Comparison of ENCODE assay signal across 18 cellular contexts in the genomic region with DNA sequence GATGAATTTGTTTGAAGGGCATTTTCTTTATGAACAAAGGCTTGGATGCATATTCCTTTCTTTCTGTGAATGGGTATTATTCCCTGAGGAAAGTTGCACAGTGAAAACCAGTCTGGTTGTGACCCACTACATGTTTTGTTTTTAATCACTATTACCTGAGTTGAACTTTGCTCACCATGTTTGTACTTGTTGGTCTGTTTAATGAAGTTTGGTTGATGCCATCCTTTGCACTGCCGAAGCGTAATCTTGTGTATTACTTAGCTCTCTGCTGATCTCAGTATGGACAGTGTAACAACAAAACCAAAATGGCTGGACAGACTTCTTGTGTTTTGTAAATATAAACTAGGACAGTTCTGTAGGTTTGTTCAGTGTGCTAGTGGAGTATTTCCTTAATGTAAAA. TPM values are rescaled to one million over a fixed set of nuclear protein-coding genes. Genes with fewer than 3 reads are reported as not detected.
A peak's percentile ranks its signal among the peaks of the same experiment; 100 is the strongest.
DNase-seq lines count a peak whose midpoint lies in the region; ATAC-seq, FAIRE-seq and TF ChIP-seq lines count a peak whose summit lies in the region.
"Had no signal": no experiment of that assay in that cellular context is flagged by ENCODE, and none has a peak within 500 bp of the region (broad histone marks: within the 10 kb centered on the region; RNA-seq: fewer than 3 reads in every experiment).

No MANE protein-coding gene starts in this region.

- H2AFZ ChIP-seq in astrocyte (ENCODE audit: low read depth, low read length) (no peak overlapping the region), mesenchymal stem cell (ENCODE audit: low read depth, low read length) (no peak overlapping the region)

- no peak overlapping the region for H2BK15ac ChIP-seq in mesenchymal stem cell (ENCODE audit: low read depth, poor library complexity, severe bottlenecking)

- no peak overlapping the region for H4K8ac ChIP-seq in mesenchymal stem cell (ENCODE audit: low read length)

- DNase-seq in MCF 10A (ENCODE audit: unreplicated experiment) (no peak), breast epithelium (ENCODE audit: low spot score in 2 of 2) (no peak), astrocyte (ENCODE audit: low read depth) (no peak), mesenchymal stem cell (no peak), COLO668 (lab: John Stamatoyannopoulos, UW; ENCODE audit: unreplicated experiment) (no peak)
- no peak for DNase-seq in activated CD4-positive, alpha-beta T cell treated with anti-CD3 and anti-CD28 coated beads for 36 hours
- DNase-seq: C1 segment of cervical spinal cord; DMS79 treated with DMSO at 0.1 percent for 48 hours; HCEC 1CT; NCI-H1105; NCI-H2081; NCI-H510A; NCI-H748 treated with DMSO at 0.1 percent for 48 hours; NK-92 treated with Interleukin-12 subunit alpha and Interleukin-12 subunit beta, amount 100 ng/mL, for 24 hours had no signal

- H3K4me1 Mint-ChIP-seq in MCF 10A (ENCODE audit: insufficient read depth, unreplicated experiment) (peaks cover 18% of the 10 kb centered on the region), astrocyte (ENCODE audit: low read depth, unreplicated experiment) (peaks cover 42% of the 10 kb centered on the region)
- peaks cover 23% of the 10 kb centered on the region for H3K4me1 Mint-ChIP-seq in activated CD4-positive, alpha-beta T cell treated with anti-CD3 and anti-CD28 coated beads for 36 hours

- no peak overlapping the region for H2BK12ac ChIP-seq in mesenchymal stem cell (ENCODE audit: low read length in 2 of 2)

- H3K27me3 ChIP-seq in breast epithelium: no peaks in the 10 kb centered on the region
- no peaks in the 10 kb centered on the region for H3K27me3 ChIP-seq in astrocyte (ENCODE audit: insufficient read depth, low read length)
- H3K27me3 ChIP-seq in mesenchymal stem cell (ENCODE audit: control insufficient read depth in 1 of 2, insufficient read depth in 1 of 2, low read length in 2 of 2): no peaks in the 10 kb centered on the region

- H3K4me3 Mint-ChIP-seq in MCF 10A (ENCODE audit: unreplicated experiment) (no peak overlapping the region), astrocyte (ENCODE audit: unreplicated experiment) (no peak overlapping the region)
- H3K4me3 Mint-ChIP-seq in activated CD4-positive, alpha-beta T cell treated with anti-CD3 and anti-CD28 coated beads for 36 hours: no peak overlapping the region

- POLR2A ChIA-PET in MCF 10A (lab: Yijun Ruan, JAX): interaction anchor here (0.8 kb wide), 1 partner anchor 37 kb away, joined by 3 read pairs; no protein-coding TSS in a partner anchor
- POLR2A ChIA-PET in activated CD4-positive, alpha-beta T cell treated with anti-CD3 and anti-CD28 coated beads for 36 hours (lab: Charles Lee): no interaction called here

- intact Hi-C loops in MCF 10A (cut with micrococcal nuclease) (no loop called here), breast epithelium (cut with DNase I; ENCODE audit: low total_unique reads) (no loop called here)
- intact Hi-C loops in activated CD4-positive, alpha-beta T cell treated with anti-CD3 and anti-CD28 coated beads for 36 hours (cut with DNase I, micrococcal nuclease): no loop called here

- TF ChIP-seq POLR2A in breast epithelium (IDR thresholded peaks at IDR 0.05): no peak

- no peak for FAIRE-seq in astrocyte (lab: Jason Lieb, UNC)
- FAIRE-seq: A204.1 had no signal

- H2BK5ac ChIP-seq in mesenchymal stem cell (ENCODE audit: low read depth, low read length, poor library complexity, severe bottlenecking): no peak overlapping the region

- H3K4ac ChIP-seq in mesenchymal stem cell (ENCODE audit: low read depth in 1 of 2, low read length in 2 of 2): no peak overlapping the region

- H4K91ac ChIP-seq in mesenchymal stem cell (ENCODE audit: low read length): no peak overlapping the region

- BruUV-seq in MCF 10A (replicated peaks; lab: Mats Ljungman, UMichigan): TSS peak; percentile 3

- H3K36me3 ChIP-seq in breast epithelium (no peaks in the 10 kb centered on the region), astrocyte (ENCODE audit: insufficient read depth, low read length) (peaks cover 42% of the 10 kb centered on the region), mesenchymal stem cell (ENCODE audit: control insufficient read depth in 1 of 2, insufficient read depth in 2 of 2, low read depth in 1 of 2, low read length in 2 of 2) (peaks cover 29 to 76% of the 10 kb centered on the region in 2 experiments)

- H2BK120ac ChIP-seq in mesenchymal stem cell (ENCODE audit: low read depth, low read length): no peak overlapping the region

- peaks cover 3% of the 10 kb centered on the region for H3K79me1 ChIP-seq in mesenchymal stem cell (replicated peaks; ENCODE audit: low read length, poor library complexity, severe bottlenecking)

- ATAC-seq in GM21367 (IDR thresholded peaks at IDR 0.05; ENCODE audit: unreplicated experiment) (no peak), HG03354 (IDR thresholded peaks at IDR 0.05; ENCODE audit: poor library complexity, severe bottlenecking, unreplicated experiment) (no peak)
- ATAC-seq in activated CD4-positive, alpha-beta T cell treated with anti-CD3 and anti-CD28 coated beads for 36 hours: no peak
- ATAC-seq: Right ventricle myocardium inferior had no signal

- no peak overlapping the region for H3K18ac ChIP-seq in mesenchymal stem cell (ENCODE audit: low read depth in 1 of 2, low read length in 2 of 2)

- H3K9me3 Mint-ChIP-seq in MCF 10A (ENCODE audit: unreplicated experiment) (no peaks in the 10 kb centered on the region), astrocyte (ENCODE audit: unreplicated experiment) (no peaks in the 10 kb centered on the region)
- H3K9me3 Mint-ChIP-seq in activated CD4-positive, alpha-beta T cell treated with anti-CD3 and anti-CD28 coated beads for 36 hours (ENCODE audit: low read depth): no peaks in the 10 kb centered on the region

- WGBS in mesenchymal stem cell: 100% methylated on average over 2 of the region's 2 CpGs

- H3K9me3 ChIP-seq in breast epithelium (no peaks in the 10 kb centered on the region), astrocyte (ENCODE audit: insufficient read depth, low read depth, low read length) (no peaks in the 10 kb centered on the region), mesenchymal stem cell (ENCODE audit: control insufficient read depth, low read length) (no peaks in the 10 kb centered on the region)

- H3K79me2 ChIP-seq in astrocyte (ENCODE audit: insufficient read depth, low read length): no peaks in the 10 kb centered on the region

- H3K9ac ChIP-seq in astrocyte (ENCODE audit: low read length) (no peak overlapping the region), mesenchymal stem cell (ENCODE audit: low read length) (no peak overlapping the region)

- H3K4me1 ChIP-seq in breast epithelium (no peaks in the 10 kb centered on the region), astrocyte (ENCODE audit: insufficient read depth, low read length) (peaks cover 9% of the 10 kb centered on the region), mesenchymal stem cell (ENCODE audit: control insufficient read depth, insufficient read depth, low read depth, low read length) (peaks cover 11% of the 10 kb centered on the region)

- no peak overlapping the region for H3K4me2 ChIP-seq in astrocyte (ENCODE audit: low read length)
- H3K4me2 ChIP-seq in mesenchymal stem cell (ENCODE audit: low read length, poor library complexity, severe bottlenecking): no peak overlapping the region

- H3K27me3 Mint-ChIP-seq in MCF 10A (ENCODE audit: insufficient read depth, unreplicated experiment) (no peaks in the 10 kb centered on the region), astrocyte (ENCODE audit: low read depth, unreplicated experiment) (no peaks in the 10 kb centered on the region)
- no peaks in the 10 kb centered on the region for H3K27me3 Mint-ChIP-seq in activated CD4-positive, alpha-beta T cell treated with anti-CD3 and anti-CD28 coated beads for 36 hours

- H3K27ac ChIP-seq in breast epithelium: no peak overlapping the region
- no peak overlapping the region for H3K27ac ChIP-seq in astrocyte (ENCODE audit: low read depth, low read length)
- H3K27ac ChIP-seq in mesenchymal stem cell (ENCODE audit: low read length, poor library complexity, severe bottlenecking): peak overlapping the region; percentile 68

- H3K4me3 ChIP-seq in breast epithelium: no peak overlapping the region
- no peak overlapping the region for H3K4me3 ChIP-seq in astrocyte (ENCODE audit: insufficient read depth, low read depth, low read length)
- H3K4me3 ChIP-seq in mesenchymal stem cell (ENCODE audit: insufficient read depth in 1 of 2, low read depth in 1 of 2, low read length in 2 of 2): no peak overlapping the region

- TF ChIP-seq CTCF in MCF 10A (IDR thresholded peaks at IDR 0.05; ENCODE audit: unreplicated experiment): no peak
- TF ChIP-seq CTCF in breast epithelium (IDR thresholded peaks at IDR 0.05): no peak
- no peak for TF ChIP-seq CTCF in astrocyte (IDR thresholded peaks at IDR 0.05; ENCODE audit: insufficient read depth, low read depth, low read length)

- H3K23ac ChIP-seq in mesenchymal stem cell (ENCODE audit: low read length in 2 of 2): no peak overlapping the region

- H4K20me1 ChIP-seq in astrocyte (ENCODE audit: insufficient read depth, low read length): no peaks in the 10 kb centered on the region

- no peak overlapping the region for H3K14ac ChIP-seq in mesenchymal stem cell (ENCODE audit: low read length in 2 of 2)

- peak overlapping the region; percentile 36 for H2AK5ac ChIP-seq in mesenchymal stem cell (ENCODE audit: low read length, severe bottlenecking)

- H3K27ac Mint-ChIP-seq in MCF 10A (ENCODE audit: low read depth, unreplicated experiment): no peak overlapping the region
- H3K27ac Mint-ChIP-seq in astrocyte (ENCODE audit: unreplicated experiment): peak overlapping the region; percentile 31
- H3K27ac Mint-ChIP-seq in activated CD4-positive, alpha-beta T cell treated with anti-CD3 and anti-CD28 coated beads for 36 hours: no peak overlapping the region

- CTCF ChIA-PET in MCF 10A (lab: Yijun Ruan, JAX): interaction anchor here (0.8 to 0.9 kb wide), 2 partner anchors 20 to 897 kb away, joined by 3 read pairs; no protein-coding TSS in a partner anchor
- CTCF ChIA-PET in activated CD4-positive, alpha-beta T cell treated with anti-CD3 and anti-CD28 coated beads for 36 hours (lab: Charles Lee): interaction anchor here (0.7 to 1.6 kb wide), 2 partner anchors 11 to 12 kb away, joined by 3 to 9 read pairs; no protein-coding TSS in a partner anchor

- H3K36me3 Mint-ChIP-seq in MCF 10A (ENCODE audit: insufficient read depth, unreplicated experiment) (peaks cover 70% of the 10 kb centered on the region), astrocyte (ENCODE audit: low read depth, unreplicated experiment) (peaks cover 34% of the 10 kb centered on the region)
- H3K36me3 Mint-ChIP-seq in activated CD4-positive, alpha-beta T cell treated with anti-CD3 and anti-CD28 coated beads for 36 hours (ENCODE audit: low read depth): peaks cover 37% of the 10 kb centered on the region

RNA-seq across cellular contexts. Expression of gene UGCG, which starts 38.1 kb away (rescaled TPM):
- total RNA-seq in MCF 10A (2022) (29.5 and 31.4 TPM in 2 replicates), breast epithelium (10 to 100 TPM; 22.4 to 57.1 (median 55.1) TPM), astrocyte (130 and 166 TPM in 2 replicates)
- polyA plus RNA-seq in mesenchymal stem cell (2013, experiment 1 of 2): 44.2 TPM
- 45.8 TPM for polyA plus RNA-seq in mesenchymal stem cell (2013, experiment 2 of 2)
- total RNA-seq in activated CD4-positive, alpha-beta T cell treated with anti-CD3 and anti-CD28 coated beads for 36 hours: 10 to 100 TPM; 12.7 to 14.2 TPM
